Comparison of ENCODE assay signal across 10 cellular contexts in the genomic region with DNA sequence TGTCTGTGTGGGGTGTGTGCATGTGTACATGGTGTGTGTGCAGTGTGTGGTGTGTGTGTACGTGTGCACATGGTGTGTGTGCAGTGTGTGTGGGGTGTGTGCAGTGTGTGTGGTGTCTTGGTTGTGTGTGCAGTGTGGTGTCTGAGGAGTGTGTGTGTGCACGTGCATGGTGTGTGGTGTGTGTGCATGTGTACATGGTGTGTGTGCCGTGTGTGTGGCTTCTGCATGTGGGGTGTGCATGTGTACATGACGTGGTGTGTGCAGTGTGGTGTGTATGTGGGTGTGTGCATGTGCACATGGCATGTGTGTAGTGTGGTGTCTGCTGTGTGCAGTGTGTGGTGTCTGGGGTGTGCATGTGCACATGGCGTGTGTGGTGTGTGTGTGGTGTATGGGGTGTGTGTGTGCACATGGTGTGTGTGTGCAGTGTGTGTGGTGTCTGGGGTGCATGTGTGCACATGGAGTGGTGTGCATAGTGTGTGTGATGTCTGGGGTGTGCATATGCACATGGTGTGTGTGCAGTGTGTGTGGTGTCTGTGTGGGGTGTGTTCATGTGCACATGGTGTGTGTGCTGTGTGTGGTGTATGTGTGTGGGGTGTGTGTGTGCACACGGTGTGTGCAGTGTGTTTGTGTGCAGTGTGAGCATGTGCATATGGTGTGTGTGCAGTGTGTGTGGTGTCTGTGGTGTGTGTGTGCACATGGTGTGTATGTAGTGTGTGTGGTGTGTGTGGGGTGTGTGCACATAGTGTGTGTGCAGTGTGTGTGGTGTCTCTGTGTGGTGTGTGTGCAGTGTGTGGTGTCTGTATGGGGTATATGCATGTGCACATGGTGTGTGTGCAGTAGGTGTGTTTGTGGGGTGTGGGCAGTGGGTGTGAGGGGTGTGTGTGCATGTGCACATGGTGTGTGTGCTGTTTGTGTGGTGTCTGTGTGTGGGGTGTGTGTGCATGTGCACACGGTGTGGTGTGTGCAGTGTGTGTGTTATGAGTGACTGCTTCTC. TPM values are rescaled to one million over a fixed set of nuclear protein-coding genes. Genes with fewer than 3 reads are reported as not detected.
A peak's percentile ranks its signal among the peaks of the same experiment; 100 is the strongest.
DNase-seq lines count a peak whose midpoint lies in the region; FAIRE-seq and TF ChIP-seq lines count a peak whose summit lies in the region.
"Had no signal": no experiment of that assay in that cellular context is flagged by ENCODE, and none has a peak within 500 bp of the region (broad histone marks: within the 10 kb centered on the region; RNA-seq: fewer than 3 reads in every experiment).

No MANE protein-coding gene starts in this region.

- no peak for TF ChIP-seq POLR2A in ovary (IDR thresholded peaks at IDR 0.05)

- no peak overlapping the region for H3K27ac ChIP-seq in endodermal cell (ENCODE audit: low read depth, low read length)
- H3K27ac ChIP-seq in ovary, result no peak overlapping the region

- no peak for TF ChIP-seq CTCF in endodermal cell (conservative IDR thresholded peaks at IDR 0.05)
- no peak for TF ChIP-seq CTCF in ovary (IDR thresholded peaks at IDR 0.05)

- no peaks in the 10 kb centered on the region for H3K36me3 Mint-ChIP-seq in endodermal cell (ENCODE audit: low read depth)

- H3K36me3 ChIP-seq in endodermal cell (ENCODE audit: control insufficient read depth, insufficient read depth, low read length), result no peaks in the 10 kb centered on the region
- no peaks in the 10 kb centered on the region for H3K36me3 ChIP-seq in ovary

- H3K4me3 ChIP-seq in endodermal cell (ENCODE audit: low read length) (peak overlapping the region; percentile 16), ovary (no peak overlapping the region)

- peaks cover 14% of the 10 kb centered on the region for H3K27me3 Mint-ChIP-seq in endodermal cell (ENCODE audit: insufficient read depth)

- no peak for FAIRE-seq in GM19239 (lab: Jason Lieb, UNC)
- FAIRE-seq: GM18507 had no signal

- no peak for TF ChIP-seq EP300 in ovary (IDR thresholded peaks at IDR 0.05)

- no peak overlapping the region for H3K4me3 Mint-ChIP-seq in endodermal cell

- no peak overlapping the region for H3K27ac Mint-ChIP-seq in endodermal cell

- WGBS in endodermal cell (ENCODE audit: insufficient coverage in 1 of 2, insufficient read length in 1 of 2), 2 experiments, result 54 to 65% methylated on average over 6 to 7 of the region's 7 CpGs
- WGBS in ovary, 3 donors, result 58 to 64% (median 59%) methylated on average over 7 of the region's 7 CpGs

- H3K4me1 Mint-ChIP-seq in endodermal cell, result no peaks in the 10 kb centered on the region

- H3K27me3 ChIP-seq in endodermal cell (ENCODE audit: control insufficient read depth, insufficient read depth, low read length, poor library complexity, severe bottlenecking) (peaks cover 15% of the 10 kb centered on the region), ovary (no peaks in the 10 kb centered on the region)

- DNase-seq in Daoy (ENCODE audit: low read depth) (peak; percentile 35), HuH-7.5 (ENCODE audit: low spot score) (peak; percentile 2), endodermal cell (peak; percentile 54), ovary (peak in 4 of 5 donors; percentile 19 to 38 (median 20)), SHP77 (lab: John Stamatoyannopoulos, UW) (no peak), amniotic stem cell (lab: John Stamatoyannopoulos, UW) (no peak), GM19239 (ENCODE audit: insufficient read length, low spot score) (no peak)
- no peak for DNase-seq in stimulated activated CD4-positive, alpha-beta T cell treated with anti-CD3 and anti-CD28 coated beads, Interleukin-12 subunit alpha, Interleukin-12 subunit beta, amount 100 ng/mL, for 4 hours
- DNase-seq: activated CD4-positive, alpha-beta T cell treated with anti-CD3 and anti-CD28 coated beads, Interleukin-2, amount 50 U/mL, for 1 hour had no signal

- intact Hi-C loops in ovary (cut with DNase I), result no loop called here

- H3K9ac ChIP-seq in endodermal cell (ENCODE audit: extremely low read depth, low read length, poor library complexity, severe bottlenecking), result no peak overlapping the region

- no peaks in the 10 kb centered on the region for H3K4me1 ChIP-seq in endodermal cell (ENCODE audit: control insufficient read depth, insufficient read depth, low read length)
- H3K4me1 ChIP-seq in ovary (ENCODE audit: insufficient read depth), result no peaks in the 10 kb centered on the region

- peaks cover 10% of the 10 kb centered on the region for H3K9me3 Mint-ChIP-seq in endodermal cell

- H3K9me3 ChIP-seq in endodermal cell (ENCODE audit: control insufficient read depth, low read length) (peaks cover 28% of the 10 kb centered on the region), ovary (no peaks in the 10 kb centered on the region)

RNA-seq across cellular contexts. Expression of a gene that starts 40.6 kb away (rescaled TPM):
- 5.3 and 10.7 TPM in 2 replicates for total RNA-seq in Daoy (2014; rRNA removed; shearing (Covaris generic))
- 10 to 100 TPM; 11.5 to 15.4 TPM for total RNA-seq in endodermal cell
- 11.5 TPM for polyA plus RNA-seq in endodermal cell (2013, experiment 1 of 2)
- 10.0 TPM for polyA plus RNA-seq in endodermal cell (2013, experiment 2 of 2)
- total RNA-seq in ovary, result 10 to 100 TPM in 2 of 7 donors, 1 to 10 TPM in 5; 3.8 to 14.1 (median 7.7) TPM
- polyA plus RNA-seq in ovary, result 1 to 10 TPM; 4.7 to 4.8 TPM

Comparison
In these comparisons a context has a peak if more than half of its experiments do, and no peak if none do; other contexts are left out.
1. DNase-seq: peak in Daoy (single experiment), HuH-7.5 (single experiment), endodermal cell (single experiment) and ovary (4 of 5); none in SHP77 (0 of 2), amniotic stem cell (single experiment), GM19239 (single experiment) and stimulated activated CD4-positive, alpha-beta T cell treated with anti-CD3 and anti-CD28 coated beads, Interleukin-12 subunit alpha, Interleukin-12 subunit beta, amount 100 ng/mL, for 4 hours (single experiment).